ENCODE assay signal across 26 cellular contexts in the genomic region with DNA sequence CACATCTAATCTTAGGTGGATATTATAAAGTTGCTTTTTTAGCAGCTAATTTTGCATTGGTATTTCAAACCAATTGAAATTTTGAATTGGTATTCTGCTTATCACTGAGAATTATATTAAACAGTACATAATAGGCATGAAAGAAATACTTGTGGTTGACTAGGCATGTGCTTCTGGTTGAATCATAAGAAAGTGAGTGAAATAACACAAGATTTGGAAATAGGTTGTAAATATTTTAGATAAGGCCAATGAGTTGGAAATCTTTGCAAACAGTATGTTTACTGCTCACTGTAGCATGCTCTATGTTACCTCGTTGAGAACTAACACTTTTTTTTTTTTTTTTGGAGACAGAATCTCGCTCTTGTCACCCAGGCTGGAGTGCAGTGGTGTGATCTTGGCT.
DNase-seq lines count a peak whose midpoint lies in the region; ATAC-seq lines count a peak whose summit lies in the region.
"Had no signal": no experiment of that assay in that cellular context is flagged by ENCODE, and none has a peak within 500 bp of the region (broad histone marks: within the 10 kb centered on the region; RNA-seq: fewer than 3 reads in every experiment).

No MANE protein-coding gene starts in this region.

- CTCF ChIA-PET in activated CD4-positive, alpha-beta T cell treated with anti-CD3 and anti-CD28 coated beads for 36 hours (lab: Charles Lee), result no interaction called here

- H3K4me3 Mint-ChIP-seq in activated CD4-positive, alpha-beta T cell treated with anti-CD3 and anti-CD28 coated beads for 36 hours, result no peak overlapping the region
- H3K4me3 Mint-ChIP-seq: activated B cell treated with CpG ODN at 0.5 μM for 24 hours; activated CD8-positive, alpha-beta T cell treated with anti-CD3 and anti-CD28 coated beads, Interleukin-2, amount 10 ng/mL, durations not matched to agents 7 days and 5 days; activated T-cell treated with anti-CD3 and anti-CD28 coated beads, Interleukin-2, amount 50 U/mL, for 24 hours; brain; mesothelial cell of epicardium; nephron; stimulated activated memory B cell treated with anti-CD40 and anti-IgM and Interleukin-4, amounts not matched to agents 10 μg/mL and 1 μg/mL and 100 μg/mL, for 72 hours had no signal

- no peaks in the 10 kb centered on the region for H3K4me1 Mint-ChIP-seq in activated CD4-positive, alpha-beta T cell treated with anti-CD3 and anti-CD28 coated beads for 36 hours

- POLR2A ChIA-PET in activated CD4-positive, alpha-beta T cell treated with anti-CD3 and anti-CD28 coated beads for 36 hours (lab: Charles Lee), result no interaction called here

- no peaks in the 10 kb centered on the region for H3K9me3 Mint-ChIP-seq in activated CD4-positive, alpha-beta T cell treated with anti-CD3 and anti-CD28 coated beads for 36 hours (ENCODE audit: low read depth)
- H3K9me3 Mint-ChIP-seq: mesothelial cell of epicardium, nephron had no signal

- no peaks in the 10 kb centered on the region for H3K36me3 Mint-ChIP-seq in activated CD4-positive, alpha-beta T cell treated with anti-CD3 and anti-CD28 coated beads for 36 hours (ENCODE audit: low read depth)
- H3K36me3 Mint-ChIP-seq: brain; mesothelial cell of epicardium; stimulated activated memory B cell treated with anti-CD40 and anti-IgM and Interleukin-4, amounts not matched to agents 10 μg/mL and 1 μg/mL and 100 μg/mL, for 72 hours had no signal

- no peak overlapping the region for H3K27ac Mint-ChIP-seq in activated CD4-positive, alpha-beta T cell treated with anti-CD3 and anti-CD28 coated beads for 36 hours
- H3K27ac Mint-ChIP-seq: activated B cell treated with CpG ODN at 0.5 μM for 24 hours; activated CD8-positive, alpha-beta T cell treated with anti-CD3 and anti-CD28 coated beads, Interleukin-2, amount 10 ng/mL, durations not matched to agents 7 days and 5 days; activated T-cell treated with anti-CD3 and anti-CD28 coated beads, Interleukin-2, amount 50 U/mL, for 24 hours; brain; mesothelial cell of epicardium; nephron; stimulated activated memory B cell treated with anti-CD40 and anti-IgM and Interleukin-4, amounts not matched to agents 10 μg/mL and 1 μg/mL and 100 μg/mL, for 72 hours had no signal

- peak; percentile 61 for DNase-seq in AG20443 (ENCODE audit: low spot score)
- peak; percentile 50 for DNase-seq in M059J (ENCODE audit: low read depth)
- DNase-seq in dedifferentiated amniotic fluid mesenchymal stem cell (ENCODE audit: extremely low spot score), result peak; percentile 39
- peak; percentile 46 for DNase-seq in non-pigmented ciliary epithelial cell (ENCODE audit: low read depth)
- DNase-seq in NCI-H2227 (lab: John Stamatoyannopoulos, UW; ENCODE audit: unreplicated experiment), result no peak
- no peak for DNase-seq in dermis blood vessel endothelial cell
- DNase-seq in activated CD4-positive, alpha-beta T cell treated with anti-CD3 and anti-CD28 coated beads for 36 hours, result no peak
- DNase-seq: activated B cell treated with CpG ODN at 0.5 μM for 24 hours; activated CD8-positive, alpha-beta T cell treated with anti-CD3 and anti-CD28 coated beads, Interleukin-2, amount 10 ng/mL, durations not matched to agents 7 days and 5 days; activated naive CD4-positive, alpha-beta T cell treated with Interleukin-2 at 50 U/mL for 16 hours; activated T-cell treated with anti-CD3 and anti-CD28 coated beads, Interleukin-2, amount 50 U/mL, for 24 hours; COR-L47; DND-41; dorsolateral prefrontal cortex; glutamatergic neuron; NCI-H524; Peyer's patch; posterior cingulate gyrus; T-helper 9 cell; testis had no signal

- peaks cover 3% of the 10 kb centered on the region for H3K27me3 Mint-ChIP-seq in activated CD4-positive, alpha-beta T cell treated with anti-CD3 and anti-CD28 coated beads for 36 hours
- H3K27me3 Mint-ChIP-seq: brain had no signal

- intact Hi-C loops in activated CD4-positive, alpha-beta T cell treated with anti-CD3 and anti-CD28 coated beads for 36 hours (cut with DNase I, micrococcal nuclease), result no loop called here

- no peak for ATAC-seq in activated CD4-positive, alpha-beta T cell treated with anti-CD3 and anti-CD28 coated beads for 36 hours
- ATAC-seq in HG03520 (IDR thresholded peaks at IDR 0.05; ENCODE audit: unreplicated experiment), result no peak
- ATAC-seq: activated CD8-positive, alpha-beta T cell treated with anti-CD3 and anti-CD28 coated beads, Interleukin-2, amount 10 ng/mL, durations not matched to agents 7 days and 5 days; HCT116; stimulated activated memory B cell treated with anti-CD40 and anti-IgM and Interleukin-4, amounts not matched to agents 10 μg/mL and 1 μg/mL and 100 μg/mL, for 72 hours had no signal

Comparison
In these comparisons a context has a peak if more than half of its experiments do, and no peak if none do; other contexts are left out.
1. DNase-seq: peak in AG20443 (single experiment), M059J (single experiment), dedifferentiated amniotic fluid mesenchymal stem cell (single experiment) and non-pigmented ciliary epithelial cell (single experiment); none in NCI-H2227 (single experiment), dermis blood vessel endothelial cell (single experiment) and activated CD4-positive, alpha-beta T cell treated with anti-CD3 and anti-CD28 coated beads for 36 hours (single experiment).